Comparison of ENCODE assay signal across 8 cellular contexts in genomic region chr10:124369066-124369465, GRCh38.
"Had no signal": no experiment of that assay in that cellular context is flagged by ENCODE, and none has a peak within 500 bp of the region (broad histone marks: within the 10 kb centered on the region; RNA-seq: fewer than 3 reads in every experiment).

No MANE protein-coding gene starts in this region.

- H3K9ac ChIP-seq: GM23248, KMS-11 had no signal

- H3K4me2 ChIP-seq: KMS-11 had no signal

- H3K36me3 Mint-ChIP-seq: IgD-negative memory B cell had no signal

- H3K4me3 Mint-ChIP-seq: H9 had no signal

- H3K9me3 Mint-ChIP-seq: H9 had no signal

- H3K4me3 ChIP-seq: GM23248 had no signal

- H2AFZ ChIP-seq: GM23248 had no signal

- H3K27ac Mint-ChIP-seq: H9, IgD-negative memory B cell had no signal

- H3K27ac ChIP-seq: GM23248, HL-60, KMS-11 had no signal

- DNase-seq: GM23248, GOT3, H9, HCEC 1CT, KBM-7 had no signal
